ENCODE assay signal across 8 cellular contexts in genomic region chr9:36151306-36152210, GRCh38. TPM values are rescaled to one million over a fixed set of nuclear protein-coding genes. Genes with fewer than 3 reads are reported as not detected.
A peak's percentile ranks its signal among the peaks of the same experiment; 100 is the strongest.
DNase-seq lines count a peak whose midpoint lies in the region; ATAC-seq and TF ChIP-seq lines count a peak whose summit lies in the region.

No MANE protein-coding gene starts in this region.

- TF ChIP-seq CTCF in left lung (IDR thresholded peaks at IDR 0.05), result no peak

- peak overlapping the region; percentile 94 for H3K27ac Mint-ChIP-seq in activated naive CD4-positive, alpha-beta T cell treated with anti-CD3 and anti-CD28 coated beads for 36 hours

- ATAC-seq in GM18867 (IDR thresholded peaks at IDR 0.05; ENCODE audit: unreplicated experiment), result peak; percentile 77
- ATAC-seq in HG03060 (IDR thresholded peaks at IDR 0.05; ENCODE audit: low read depth, unreplicated experiment), result peak; percentile 51
- ATAC-seq in left lung, result peak; percentile 47

- peaks cover 68% of the 10 kb centered on the region for H3K4me1 Mint-ChIP-seq in activated naive CD4-positive, alpha-beta T cell treated with anti-CD3 and anti-CD28 coated beads for 36 hours (ENCODE audit: low read depth)

- peaks cover 16 to 94% of the 10 kb centered on the region in 2 donors for H3K4me1 ChIP-seq in left lung

- H3K27me3 ChIP-seq in left lung, result no peaks in the 10 kb centered on the region

- peaks cover 0 to 1% of the 10 kb centered on the region in 2 donors for H3K9me3 ChIP-seq in left lung

- H3K27ac ChIP-seq in left lung, result peak overlapping the region; percentile 81 to 98

- intact Hi-C loops in activated naive CD4-positive, alpha-beta T cell treated with anti-CD3 and anti-CD28 coated beads for 36 hours (cut with micrococcal nuclease), result loop anchor here (1.0 to 2.0 kb wide), 5 partner anchors 8 to 115 kb away; partner anchors contain the start of genes CLTA, GLIPR2 and RECK
- intact Hi-C loops in left lung (cut with DNase I), result no loop called here

- H3K36me3 Mint-ChIP-seq in activated naive CD4-positive, alpha-beta T cell treated with anti-CD3 and anti-CD28 coated beads for 36 hours (ENCODE audit: low read depth), result peaks cover 8% of the 10 kb centered on the region

- peak overlapping the region; percentile 80 for H3K4me3 Mint-ChIP-seq in activated naive CD4-positive, alpha-beta T cell treated with anti-CD3 and anti-CD28 coated beads for 36 hours

- peak overlapping the region in 1 of 2 donors; percentile 4 for H3K4me3 ChIP-seq in left lung

- H3K27me3 Mint-ChIP-seq in activated naive CD4-positive, alpha-beta T cell treated with anti-CD3 and anti-CD28 coated beads for 36 hours (ENCODE audit: low read depth), result no peaks in the 10 kb centered on the region

- DNase-seq in SIG-M5 (lab: John Stamatoyannopoulos, UW), result peak; percentile 22
- DNase-seq in activated naive CD4-positive, alpha-beta T cell treated with anti-CD3 and anti-CD28 coated beads for 36 hours, result peak; percentile 95
- DNase-seq in left lung, result peak; percentile 87 to 92
- DNase-seq in stimulated activated CD8-positive, alpha-beta memory T cell treated with anti-CD3 and anti-CD28 coated beads, Interleukin-15, amount 100 ng/mL, for 4 hours (ENCODE audit: low read depth in 2 of 2), result peak; percentile 81 to 90
- no peak for DNase-seq in NCI-H2196 (lab: John Stamatoyannopoulos, UW; ENCODE audit: unreplicated experiment)
- no peak for DNase-seq in NCI-H82 (lab: John Stamatoyannopoulos, UW)

- H3K9me3 Mint-ChIP-seq in activated naive CD4-positive, alpha-beta T cell treated with anti-CD3 and anti-CD28 coated beads for 36 hours, result no peaks in the 10 kb centered on the region

- CTCF ChIA-PET in activated naive CD4-positive, alpha-beta T cell treated with anti-CD3 and anti-CD28 coated beads for 36 hours (lab: Charles Lee), result interaction anchor here (1.7 to 3.6 kb wide), 5 partner anchors 8 to 49 kb away, joined by 4 to 20 read pairs (median 10); partner anchors contain the start of gene CLTA

- H3K36me3 ChIP-seq in left lung, result peaks cover 0 to 35% of the 10 kb centered on the region in 2 donors

RNA-seq across cellular contexts. Expression of gene GLIPR2, which starts 15.0 kb away (rescaled TPM):
- 1 to 10 TPM; 8.0 to 9.7 TPM for total RNA-seq in activated naive CD4-positive, alpha-beta T cell treated with anti-CD3 and anti-CD28 coated beads for 36 hours
- 10 to 100 TPM; 47.7 to 94.5 TPM for total RNA-seq in left lung

RNA-seq across cellular contexts. Expression of gene CCIN, which starts 17.6 kb away (rescaled TPM):
- not detected for total RNA-seq in activated naive CD4-positive, alpha-beta T cell treated with anti-CD3 and anti-CD28 coated beads for 36 hours
- 1 to 10 TPM in 1 of 2 donors, under 1 TPM in 1; 0.67 to 1.5 TPM for total RNA-seq in left lung

RNA-seq across cellular contexts. Expression of gene CLTA, which starts 39.2 kb away (rescaled TPM):
- 100 to 1,000 TPM in 1 of 2 experiments, 10 to 100 TPM in 1; 96.4 to 101 TPM for total RNA-seq in activated naive CD4-positive, alpha-beta T cell treated with anti-CD3 and anti-CD28 coated beads for 36 hours
- total RNA-seq in left lung, result 100 to 1,000 TPM; 199 to 219 TPM

Comparison
In these comparisons a context has a peak if more than half of its experiments do, and no peak if none do; other contexts are left out.
1. DNase-seq: peak in SIG-M5 (single experiment), activated naive CD4-positive, alpha-beta T cell treated with anti-CD3 and anti-CD28 coated beads for 36 hours (single experiment), left lung (2 of 2) and stimulated activated CD8-positive, alpha-beta memory T cell treated with anti-CD3 and anti-CD28 coated beads, Interleukin-15, amount 100 ng/mL, for 4 hours (2 of 2); none in NCI-H2196 (single experiment) and NCI-H82 (single experiment).
2. RNA of gene GLIPR2, which starts 15.0 kb away (total RNA-seq): 47.7 to 94.5 TPM in left lung; 8.0 to 9.7 TPM in activated naive CD4-positive, alpha-beta T cell treated with anti-CD3 and anti-CD28 coated beads for 36 hours; every median in the first group is over 4 times any median in the second.
3. Peak in every context shown above with its lines, with median percentiles within 50 percentile points of each other: ATAC-seq.